1 cellular context compared by ENCODE assay signal in the genomic region with DNA sequence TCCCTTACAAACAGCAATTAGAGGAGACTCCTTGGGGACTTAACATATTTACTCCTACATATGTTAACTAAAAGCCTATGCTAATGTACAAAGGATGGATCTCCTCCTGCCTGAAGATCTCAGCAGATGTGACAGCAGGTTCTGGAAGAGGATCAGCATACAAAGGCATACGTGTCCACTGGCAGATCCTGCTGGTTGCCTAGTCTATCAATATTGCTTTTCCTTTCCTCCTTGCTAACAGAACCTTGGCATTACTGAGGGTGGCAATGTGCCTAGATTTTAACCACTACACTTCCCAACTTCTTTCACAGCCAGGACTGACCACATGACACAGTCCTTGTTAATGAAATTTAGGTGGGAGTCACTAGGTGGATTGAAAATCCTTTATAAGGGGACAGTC.
TF ChIP-seq lines count a peak whose summit lies in the region.

No MANE protein-coding gene starts in this region.

TF ChIP-seq in HepG2, 621 proteins besides CTCF, POLR2A, EP300 and RAD21:
- TF ChIP-seq, protein P1, sequence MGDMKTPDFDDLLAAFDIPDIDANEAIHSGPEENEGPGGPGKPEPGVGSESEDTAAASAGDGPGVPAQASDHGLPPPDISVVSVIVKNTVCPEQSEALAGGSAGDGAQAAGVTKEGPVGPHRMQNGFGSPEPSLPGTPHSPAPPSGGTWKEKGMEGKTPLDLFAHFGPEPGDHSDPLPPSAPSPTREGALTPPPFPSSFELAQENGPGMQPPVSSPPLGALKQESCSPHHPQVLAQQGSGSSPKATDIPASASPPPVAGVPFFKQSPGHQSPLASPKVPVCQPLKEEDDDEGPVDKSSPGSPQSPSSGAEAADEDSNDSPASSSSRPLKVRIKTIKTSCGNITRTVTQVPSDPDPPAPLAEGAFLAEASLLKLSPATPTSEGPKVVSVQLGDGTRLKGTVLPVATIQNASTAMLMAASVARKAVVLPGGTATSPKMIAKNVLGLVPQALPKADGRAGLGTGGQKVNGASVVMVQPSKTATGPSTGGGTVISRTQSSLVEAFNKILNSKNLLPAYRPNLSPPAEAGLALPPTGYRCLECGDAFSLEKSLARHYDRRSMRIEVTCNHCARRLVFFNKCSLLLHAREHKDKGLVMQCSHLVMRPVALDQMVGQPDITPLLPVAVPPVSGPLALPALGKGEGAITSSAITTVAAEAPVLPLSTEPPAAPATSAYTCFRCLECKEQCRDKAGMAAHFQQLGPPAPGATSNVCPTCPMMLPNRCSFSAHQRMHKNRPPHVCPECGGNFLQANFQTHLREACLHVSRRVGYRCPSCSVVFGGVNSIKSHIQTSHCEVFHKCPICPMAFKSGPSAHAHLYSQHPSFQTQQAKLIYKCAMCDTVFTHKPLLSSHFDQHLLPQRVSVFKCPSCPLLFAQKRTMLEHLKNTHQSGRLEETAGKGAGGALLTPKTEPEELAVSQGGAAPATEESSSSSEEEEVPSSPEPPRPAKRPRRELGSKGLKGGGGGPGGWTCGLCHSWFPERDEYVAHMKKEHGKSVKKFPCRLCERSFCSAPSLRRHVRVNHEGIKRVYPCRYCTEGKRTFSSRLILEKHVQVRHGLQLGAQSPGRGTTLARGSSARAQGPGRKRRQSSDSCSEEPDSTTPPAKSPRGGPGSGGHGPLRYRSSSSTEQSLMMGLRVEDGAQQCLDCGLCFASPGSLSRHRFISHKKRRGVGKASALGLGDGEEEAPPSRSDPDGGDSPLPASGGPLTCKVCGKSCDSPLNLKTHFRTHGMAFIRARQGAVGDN (CRISPR knock-in tag; IDR thresholded peaks at IDR 0.05): no peak
- TF ChIP-seq LCORL (IDR thresholded peaks at IDR 0.05): no peak
- no peak for TF ChIP-seq LCORL (CRISPR knock-in tag; IDR thresholded peaks at IDR 0.05)
